9 cellular contexts compared by ENCODE assay signal in the genomic region with DNA sequence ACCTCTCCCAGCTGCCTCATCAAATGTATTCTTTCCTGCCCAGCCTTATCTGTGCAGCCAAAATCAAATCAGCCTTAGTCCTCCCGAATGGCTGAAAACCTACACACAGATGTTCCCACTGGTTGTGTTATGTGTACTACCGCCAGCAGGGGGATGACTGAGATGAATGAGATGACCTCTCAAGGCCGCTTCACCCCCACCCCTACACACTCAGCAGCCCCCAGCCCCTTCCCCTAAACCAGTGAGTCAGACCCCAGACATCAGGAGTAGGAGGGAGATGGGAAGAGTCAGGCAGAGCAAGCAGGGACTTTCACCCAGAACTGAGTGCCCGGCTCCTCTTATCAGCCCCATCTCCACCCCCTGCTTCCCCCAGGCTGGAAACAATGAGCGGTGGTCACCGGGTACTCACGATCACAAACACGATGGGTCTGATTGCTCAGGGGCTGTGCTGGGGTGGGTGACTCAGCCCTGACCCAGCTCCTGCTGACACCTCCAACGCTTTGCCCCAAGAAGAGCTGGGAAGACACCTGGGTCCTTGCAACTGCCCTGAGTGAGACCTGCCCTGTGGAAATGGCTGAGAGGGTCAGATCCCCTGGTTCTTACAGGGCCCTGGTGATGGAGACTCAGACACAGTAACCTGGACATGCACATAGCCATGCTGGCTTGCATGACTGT. TPM values are rescaled to one million over a fixed set of nuclear protein-coding genes. Genes with fewer than 3 reads are reported as not detected.
DNase-seq lines count a peak whose midpoint lies in the region; ATAC-seq, FAIRE-seq and TF ChIP-seq lines count a peak whose summit lies in the region.
"Had no signal": no experiment of that assay in that cellular context is flagged by ENCODE, and none has a peak within 500 bp of the region (broad histone marks: within the 10 kb centered on the region; RNA-seq: fewer than 3 reads in every experiment).

No MANE protein-coding gene starts in this region.

- no peak for FAIRE-seq in frontal cortex (lab: Jason Lieb, UNC)

- H4K20me1 ChIP-seq in PC-9 (ENCODE audit: insufficient read depth), result no peaks in the 10 kb centered on the region

- H3K27me3 Mint-ChIP-seq in activated naive CD8-positive, alpha-beta T cell, result no peaks in the 10 kb centered on the region

- H3K36me3 ChIP-seq in PC-9 (ENCODE audit: low read depth), result no peaks in the 10 kb centered on the region
- H3K36me3 ChIP-seq in lower lobe of right lung, result no peaks in the 10 kb centered on the region
- H3K36me3 ChIP-seq in thoracic aorta, result no peaks in the 10 kb centered on the region

- H3K4me1 ChIP-seq in PC-9 (replicated peaks; ENCODE audit: insufficient read depth) (peaks cover 56% of the 10 kb centered on the region), lower lobe of right lung (peaks cover 52% of the 10 kb centered on the region), thoracic aorta (ENCODE audit: control insufficient read depth in 1 of 2, low read depth in 2 of 2) (peaks cover 14 to 23% of the 10 kb centered on the region in 2 donors)

- H3K4me1 Mint-ChIP-seq in activated naive CD8-positive, alpha-beta T cell (ENCODE audit: low read depth), result peaks cover 89% of the 10 kb centered on the region

- no peak overlapping the region for H2AFZ ChIP-seq in PC-9

- H3K36me3 Mint-ChIP-seq in activated naive CD8-positive, alpha-beta T cell, result no peaks in the 10 kb centered on the region

- DNase-seq in GM12865 (ENCODE audit: low read depth) (peak; percentile 59), PC-9 (peak; percentile 50 to 52), lower lobe of right lung (no peak), thoracic aorta (ENCODE audit: low spot score) (no peak), frontal cortex (ENCODE audit: low spot score in 2 of 2) (no peak), NCI-H526 treated with DMSO at 0.1 percent for 48 hours (lab: John Stamatoyannopoulos, UW) (no peak)

- H3K4me3 Mint-ChIP-seq in activated naive CD8-positive, alpha-beta T cell, result peak overlapping the region; percentile 76

- H3K27ac ChIP-seq in PC-9, result no peak overlapping the region
- peak overlapping the region; percentile 87 for H3K27ac ChIP-seq in lower lobe of right lung
- H3K27ac ChIP-seq in thoracic aorta, result no peak overlapping the region
- H3K27ac ChIP-seq: SK-N-MC had no signal

- H3K27me3 ChIP-seq in PC-9 (ENCODE audit: insufficient read depth, low read depth) (no peaks in the 10 kb centered on the region), lower lobe of right lung (ENCODE audit: low read depth) (no peaks in the 10 kb centered on the region), thoracic aorta (replicated peaks; ENCODE audit: insufficient read depth) (no peaks in the 10 kb centered on the region)

- BruUV-seq in PC-9 (replicated peaks; lab: Mats Ljungman, UMichigan), result no TSS peak

- no peak overlapping the region for H3K4me3 ChIP-seq in GM12865 (ENCODE audit: low read depth, low read length)
- H3K4me3 ChIP-seq in PC-9, result no peak overlapping the region
- no peak overlapping the region for H3K4me3 ChIP-seq in lower lobe of right lung
- H3K4me3 ChIP-seq in thoracic aorta, result no peak overlapping the region
- H3K4me3 ChIP-seq: SK-N-MC had no signal

- peak overlapping the region; percentile 98 for H3K27ac Mint-ChIP-seq in activated naive CD8-positive, alpha-beta T cell

- ATAC-seq in lower lobe of right lung, result peak in 1 of 2 donors; percentile 15
- no peak for ATAC-seq in thoracic aorta (ENCODE audit: insufficient number of reproducible peaks, low FRiP score, low read depth)
- no peak for ATAC-seq in GM21786 (IDR thresholded peaks at IDR 0.05; ENCODE audit: unreplicated experiment)

- TF ChIP-seq CTCF in GM12865 (IDR thresholded peaks at IDR 0.05; ENCODE audit: insufficient read depth, low read depth, low read length, missing control alignments) (peak; percentile 50), PC-9 (conservative IDR thresholded peaks at IDR 0.05) (peak; percentile 77), lower lobe of right lung (IDR thresholded peaks at IDR 0.05) (no peak), thoracic aorta (IDR thresholded peaks at IDR 0.05) (peak; percentile 17)

- no peaks in the 10 kb centered on the region for H3K9me3 ChIP-seq in PC-9 (ENCODE audit: insufficient read depth, low read depth)
- no peaks in the 10 kb centered on the region for H3K9me3 ChIP-seq in lower lobe of right lung
- no peaks in the 10 kb centered on the region for H3K9me3 ChIP-seq in thoracic aorta

- H3K79me2 ChIP-seq in PC-9 (ENCODE audit: low read depth), result no peaks in the 10 kb centered on the region

- peaks cover 20% of the 10 kb centered on the region for H3F3A ChIP-seq in PC-9 (ENCODE audit: insufficient read depth, low read depth)

- no peaks in the 10 kb centered on the region for H3K9me3 Mint-ChIP-seq in activated naive CD8-positive, alpha-beta T cell (ENCODE audit: low read depth)

- POLR2A ChIA-PET in PC-9 (lab: Charles Lee; ENCODE audit: unreplicated experiment), result no interaction called here

- CTCF ChIA-PET in PC-9 (lab: Charles Lee), result no interaction called here

- no peaks in the 10 kb centered on the region for H3K9me2 ChIP-seq in PC-9 (ENCODE audit: insufficient read depth)

- peak overlapping the region; percentile 5 for H3K4me2 ChIP-seq in PC-9

- intact Hi-C loops in PC-9 (cut with micrococcal nuclease; ENCODE audit: unreplicated experiment), result no loop called here
- intact Hi-C loops in lower lobe of right lung (cut with DNase I), result no loop called here

RNA-seq across cellular contexts. Expression of gene C10orf105, which starts 6.6 kb away (rescaled TPM):
- total RNA-seq in PC-9 (2021), result not detected in 2 replicates
- 0.32 TPM for total RNA-seq in lower lobe of right lung
- total RNA-seq in thoracic aorta, result under 1 TPM in 1 of 2 donors, not detected in 1; 0.14 TPM
- total RNA-seq in frontal cortex, result not detected

RNA-seq across cellular contexts. Expression of gene VSIR, which starts 47.2 kb away (rescaled TPM):
- total RNA-seq in PC-9 (2021) (57.7 and 59.3 TPM in 2 replicates), lower lobe of right lung (117 TPM), thoracic aorta (100 to 1,000 TPM in 1 of 2 donors, 10 to 100 TPM in 1; 60.7 to 119 TPM), frontal cortex (2.0 TPM)

Comparison
In these comparisons a context has a peak if more than half of its experiments do, and no peak if none do; other contexts are left out.
1. DNase-seq: peak in GM12865 (single experiment) and PC-9 (2 of 2); none in lower lobe of right lung (single experiment), thoracic aorta (single experiment), frontal cortex (0 of 2) and NCI-H526 treated with DMSO at 0.1 percent for 48 hours (single experiment).
2. RNA of gene VSIR, which starts 47.2 kb away (total RNA-seq): 60.7 to 119 TPM in thoracic aorta, 117 TPM in lower lobe of right lung (single experiment) and 57.7 to 59.3 TPM in PC-9; 2.0 TPM in frontal cortex (single experiment); every median in the first group is over 10 times any median in the second.